Comparison of ENCODE assay signal across 23 cellular contexts in genomic region chr2:172478353-172478752, GRCh38. TPM values are rescaled to one million over a fixed set of nuclear protein-coding genes. Genes with fewer than 3 reads are reported as not detected.
DNase-seq lines count a peak whose midpoint lies in the region; ATAC-seq and TF ChIP-seq lines count a peak whose summit lies in the region.
"Had no signal": no experiment of that assay in that cellular context is flagged by ENCODE, and none has a peak within 500 bp of the region (broad histone marks: within the 10 kb centered on the region; RNA-seq: fewer than 3 reads in every experiment).

No MANE protein-coding gene starts in this region.

- no peaks in the 10 kb centered on the region for H3K9me3 ChIP-seq in endodermal cell (ENCODE audit: control insufficient read depth, low read length)
- H3K9me3 ChIP-seq: SK-N-SH had no signal

- H3K4me1 ChIP-seq in endodermal cell (ENCODE audit: control insufficient read depth, insufficient read depth, low read length): no peaks in the 10 kb centered on the region

- TF ChIP-seq CTCF in RWPE1 (conservative IDR thresholded peaks at IDR 0.05; ENCODE audit: low read depth) (no peak), endodermal cell (conservative IDR thresholded peaks at IDR 0.05) (peak; percentile 52)

- no peaks in the 10 kb centered on the region for H3K9me3 Mint-ChIP-seq in activated naive CD4-positive, alpha-beta T cell treated with anti-CD3 and anti-CD28 coated beads, Interleukin-2, amount 50 U/mL, for 24 hours
- H3K9me3 Mint-ChIP-seq in endodermal cell: no peaks in the 10 kb centered on the region
- no peaks in the 10 kb centered on the region for H3K9me3 Mint-ChIP-seq in natural killer cell treated with Interleukin-12 subunit alpha and Interleukin-12 subunit beta and Interleukin-15 and Interleukin-18, amount 100 ng/mL, for 72 hours

- H3K36me3 ChIP-seq in endodermal cell (ENCODE audit: control insufficient read depth, insufficient read depth, low read length): peaks cover 8% of the 10 kb centered on the region

- H3K4me3 ChIP-seq in endodermal cell (ENCODE audit: low read length): no peak overlapping the region
- H3K4me3 ChIP-seq: GM23248, PC-9 had no signal

- peaks cover 85% of the 10 kb centered on the region for H3K4me1 Mint-ChIP-seq in activated naive CD4-positive, alpha-beta T cell treated with anti-CD3 and anti-CD28 coated beads, Interleukin-2, amount 50 U/mL, for 24 hours
- H3K4me1 Mint-ChIP-seq in endodermal cell: no peaks in the 10 kb centered on the region
- peaks cover 8 to 11% of the 10 kb centered on the region in 2 donors for H3K4me1 Mint-ChIP-seq in natural killer cell treated with Interleukin-12 subunit alpha and Interleukin-12 subunit beta and Interleukin-15 and Interleukin-18, amount 100 ng/mL, for 72 hours (ENCODE audit: low read depth in 2 of 2)

- CTCF ChIA-PET in RWPE1 (lab: Yijun Ruan, JAX): interaction anchor here (0.7 kb wide), 1 partner anchor 47 kb away, joined by 3 read pairs; no protein-coding TSS in a partner anchor

- no peaks in the 10 kb centered on the region for H3K27me3 ChIP-seq in endodermal cell (ENCODE audit: control insufficient read depth, insufficient read depth, low read length, poor library complexity, severe bottlenecking)

- WGBS in endodermal cell (ENCODE audit: insufficient coverage in 1 of 2, insufficient read length in 1 of 2), 2 experiments: 84 to 92% methylated on average over 5 to 8 of the region's 8 CpGs

- DNase-seq in activated naive CD4-positive, alpha-beta T cell treated with Interleukin-2 at 50 U/mL for 16 hours: no peak
- DNase-seq in RWPE1 (ENCODE audit: low spot score) (no peak), endodermal cell (peak; percentile 52)
- DNase-seq in natural killer cell treated with Interleukin-12 subunit alpha and Interleukin-12 subunit beta and Interleukin-15 and Interleukin-18, amount 100 ng/mL, for 72 hours (ENCODE audit: low spot score): no peak
- DNase-seq: 8988T, AML-193, C1 segment of cervical spinal cord, GM23248, IMR-90, NCI-H1105, NCI-H146, NCI-H2029, NCI-H226, NCI-H510A treated with DMSO at 0.1 percent for 48 hours, NCI-H748 treated with DMSO at 0.1 percent for 48 hours, PC-9, RPMI8226, SIG-M5, SK-N-SH had no signal

- no peak overlapping the region for H3K4me3 Mint-ChIP-seq in activated naive CD4-positive, alpha-beta T cell treated with anti-CD3 and anti-CD28 coated beads, Interleukin-2, amount 50 U/mL, for 24 hours
- no peak overlapping the region for H3K4me3 Mint-ChIP-seq in endodermal cell
- no peak overlapping the region for H3K4me3 Mint-ChIP-seq in natural killer cell treated with Interleukin-12 subunit alpha and Interleukin-12 subunit beta and Interleukin-15 and Interleukin-18, amount 100 ng/mL, for 72 hours

- peak overlapping the region; percentile 62 for H3K27ac Mint-ChIP-seq in activated naive CD4-positive, alpha-beta T cell treated with anti-CD3 and anti-CD28 coated beads, Interleukin-2, amount 50 U/mL, for 24 hours
- no peak overlapping the region for H3K27ac Mint-ChIP-seq in endodermal cell
- no peak overlapping the region for H3K27ac Mint-ChIP-seq in natural killer cell treated with Interleukin-12 subunit alpha and Interleukin-12 subunit beta and Interleukin-15 and Interleukin-18, amount 100 ng/mL, for 72 hours

- ATAC-seq in GM18502 (IDR thresholded peaks at IDR 0.05; ENCODE audit: poor library complexity, unreplicated experiment) (no peak), HG03442 (IDR thresholded peaks at IDR 0.05; ENCODE audit: unreplicated experiment) (no peak)
- ATAC-seq in natural killer cell treated with Interleukin-12 subunit alpha and Interleukin-12 subunit beta and Interleukin-15 and Interleukin-18, amount 100 ng/mL, for 72 hours: no peak

- no peak overlapping the region for H3K9ac ChIP-seq in endodermal cell (ENCODE audit: extremely low read depth, low read length, poor library complexity, severe bottlenecking)
- H3K9ac ChIP-seq: GM23248, KMS-11, SK-N-SH had no signal

- peaks cover 20% of the 10 kb centered on the region for H3K36me3 Mint-ChIP-seq in activated naive CD4-positive, alpha-beta T cell treated with anti-CD3 and anti-CD28 coated beads, Interleukin-2, amount 50 U/mL, for 24 hours
- H3K36me3 Mint-ChIP-seq in endodermal cell (ENCODE audit: low read depth): peaks cover 6% of the 10 kb centered on the region
- no peaks in the 10 kb centered on the region for H3K36me3 Mint-ChIP-seq in natural killer cell treated with Interleukin-12 subunit alpha and Interleukin-12 subunit beta and Interleukin-15 and Interleukin-18, amount 100 ng/mL, for 72 hours

- 0 out of 2 replicates have a peak overlapping the region, but pooled peaks have one; percentile 23 for H3K27ac ChIP-seq in RWPE1
- H3K27ac ChIP-seq in endodermal cell (ENCODE audit: low read depth, low read length): no peak overlapping the region
- H3K27ac ChIP-seq: GM23248, KMS-11, PC-9 had no signal

- no peaks in the 10 kb centered on the region for H3K27me3 Mint-ChIP-seq in activated naive CD4-positive, alpha-beta T cell treated with anti-CD3 and anti-CD28 coated beads, Interleukin-2, amount 50 U/mL, for 24 hours
- H3K27me3 Mint-ChIP-seq in endodermal cell (ENCODE audit: insufficient read depth): no peaks in the 10 kb centered on the region
- H3K27me3 Mint-ChIP-seq in natural killer cell treated with Interleukin-12 subunit alpha and Interleukin-12 subunit beta and Interleukin-15 and Interleukin-18, amount 100 ng/mL, for 72 hours: no peaks in the 10 kb centered on the region

- POLR2A ChIA-PET in RWPE1 (lab: Yijun Ruan, JAX; ENCODE audit: low non-redundant PET): no interaction called here

RNA-seq across cellular contexts. Expression of gene ITGA6, which starts 51.0 kb away (rescaled TPM):
- 10 to 100 TPM; 35.8 to 45.7 TPM for total RNA-seq in endodermal cell
- 46.1 TPM for polyA plus RNA-seq in endodermal cell (2013, experiment 1 of 2)
- 43.2 TPM for polyA plus RNA-seq in endodermal cell (2013, experiment 2 of 2)
- 10 to 100 TPM; 15.6 to 36.9 TPM for total RNA-seq in natural killer cell treated with Interleukin-12 subunit alpha and Interleukin-12 subunit beta and Interleukin-15 and Interleukin-18, amount 100 ng/mL, for 72 hours
